8 cellular contexts compared by ENCODE assay signal in the genomic region with DNA sequence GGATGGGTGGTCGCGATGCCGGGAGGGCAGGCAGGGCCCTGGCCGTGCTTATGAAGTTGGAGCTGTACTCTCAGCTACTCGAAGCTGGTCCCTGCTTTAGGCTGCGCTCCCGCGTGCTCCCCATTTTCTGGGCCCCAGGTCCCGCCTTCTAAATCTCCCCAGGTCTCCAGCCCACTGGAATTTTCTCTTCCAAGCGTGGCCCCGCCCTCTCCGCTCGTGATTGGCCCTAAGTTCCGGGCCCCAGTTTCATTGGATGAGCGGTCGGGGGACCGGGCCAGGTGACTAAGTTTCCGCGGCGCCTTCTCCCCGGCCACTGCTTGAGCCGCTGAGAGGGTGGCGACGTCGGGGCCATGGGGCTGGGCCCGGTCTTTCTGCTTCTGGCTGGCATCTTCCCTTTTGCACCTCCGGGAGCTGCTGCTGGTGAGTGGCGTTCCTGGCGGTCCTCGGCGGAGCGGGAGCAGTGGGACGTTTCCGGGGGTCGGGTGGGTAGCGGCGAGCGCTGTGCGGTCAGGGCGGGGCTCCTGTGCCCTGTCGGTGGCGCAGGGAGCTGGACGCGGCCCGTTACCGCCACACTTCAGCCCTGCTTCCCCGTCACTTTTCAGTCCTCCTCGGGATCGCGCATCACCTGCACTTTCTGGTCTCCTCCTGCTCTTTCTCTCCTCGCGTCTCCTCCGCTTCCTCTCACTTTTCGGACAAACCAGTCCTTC. TPM values are rescaled to one million over a fixed set of nuclear protein-coding genes. Genes with fewer than 3 reads are reported as not detected.
DNase-seq lines count a peak whose midpoint lies in the region; TF ChIP-seq lines count a peak whose summit lies in the region.

A gene (plus strand): TSS at position 313 of the 707 bp plus-strand sequence. CDS start 38 bp downstream, at position 351.

- H3K9me3 ChIP-seq in DOHH2 (ENCODE audit: control insufficient read depth, insufficient read depth, low read length) = 0 out of 2 replicates have a peak, but pooled peaks cover 4% of the 10 kb centered on the region
- no peaks in the 10 kb centered on the region for H3K9me3 ChIP-seq in HAP-1
- H3K9me3 ChIP-seq in endodermal cell (ENCODE audit: control insufficient read depth, low read length) = peaks cover 16% of the 10 kb centered on the region
- H3K9me3 ChIP-seq in mesenchymal stem cell (ENCODE audit: control insufficient read depth, low read length) = no peaks in the 10 kb centered on the region

- H3K27me3 Mint-ChIP-seq in endodermal cell (ENCODE audit: insufficient read depth) = peaks cover 36% of the 10 kb centered on the region

- peak within 1 kb of the TSS; percentile 69 for H3K27ac ChIP-seq in DOHH2 (ENCODE audit: low read depth, low read length)
- no peak within 1 kb of the TSS for H3K27ac ChIP-seq in endodermal cell (ENCODE audit: low read depth, low read length)
- H3K27ac ChIP-seq in mesenchymal stem cell (ENCODE audit: low read length, poor library complexity, severe bottlenecking) = peak within 1 kb of the TSS; percentile 81

- H2AK5ac ChIP-seq in mesenchymal stem cell (ENCODE audit: low read length, severe bottlenecking) = peak within 1 kb of the TSS; percentile 17

- H4K91ac ChIP-seq in mesenchymal stem cell (ENCODE audit: low read length) = peak within 1 kb of the TSS; percentile 56

- H3F3A ChIP-seq in DOHH2 (ENCODE audit: control insufficient read depth, insufficient read depth) = peaks cover 19% of the 10 kb centered on the region

- H3K23ac ChIP-seq in mesenchymal stem cell (ENCODE audit: low read length in 2 of 2) = peak within 1 kb of the TSS in 1 of 2 experiments; percentile 94

- peak within 1 kb of the TSS; percentile 86 for H3K4me3 Mint-ChIP-seq in endodermal cell

- DNase-seq in HAP-1 (ENCODE audit: low spot score in 2 of 2) (peak; percentile 90 to 95), NCI-H2227 (lab: John Stamatoyannopoulos, UW; ENCODE audit: unreplicated experiment) (peak; percentile 68), endodermal cell (peak; percentile 98), mesenchymal stem cell (peak; percentile 93), NCI-H187 treated with DMSO at 0.1 percent for 48 hours (lab: John Stamatoyannopoulos, UW) (no peak)
- DNase-seq in activated CD8-positive, alpha-beta memory T cell treated with anti-CD3 and anti-CD28 coated beads for 48 hours (ENCODE audit: low read depth in 2 of 3, low spot score in 2 of 3) = peak; percentile 29 to 42 (median 40)
- DNase-seq in stimulated activated CD4-positive, alpha-beta T cell treated with anti-CD3 and anti-CD28 coated beads, TNF-alpha, amount 100 ng/mL, for 48 hours (ENCODE audit: low read depth in 3 of 3) = peak; percentile 46 to 66 (median 48)

- peak within 1 kb of the TSS; percentile 6 to 90 for H2BK12ac ChIP-seq in mesenchymal stem cell (ENCODE audit: low read length in 2 of 2)

- H3K4me3 ChIP-seq in DOHH2 (ENCODE audit: low read length) (peak within 1 kb of the TSS; percentile 95), HAP-1 (peak within 1 kb of the TSS; percentile 82), endodermal cell (ENCODE audit: low read length) (peak within 1 kb of the TSS; percentile 88), mesenchymal stem cell (ENCODE audit: insufficient read depth in 1 of 2, low read depth in 1 of 2, low read length in 2 of 2) (peak within 1 kb of the TSS; percentile 89 to 91)

- in situ Hi-C loops in HAP-1 (cut with MboI; ENCODE audit: low sequenced_read_pairs) = loop anchor here (5.0 kb wide), 1 partner anchor 39 kb away; no protein-coding TSS in a partner anchor

- H3K4ac ChIP-seq in mesenchymal stem cell (ENCODE audit: low read depth in 1 of 2, low read length in 2 of 2) = peak within 1 kb of the TSS in 1 of 2 experiments; percentile 99

- peak within 1 kb of the TSS; percentile 96 for H3K27ac Mint-ChIP-seq in endodermal cell

- peaks cover 12% of the 10 kb centered on the region for H3K9me3 Mint-ChIP-seq in endodermal cell

- peak within 1 kb of the TSS; percentile 75 for H3K4me2 ChIP-seq in DOHH2 (ENCODE audit: low read length)
- H3K4me2 ChIP-seq in mesenchymal stem cell (ENCODE audit: low read length, poor library complexity, severe bottlenecking) = peak within 1 kb of the TSS; percentile 95

- H2BK5ac ChIP-seq in mesenchymal stem cell (ENCODE audit: low read depth, low read length, poor library complexity, severe bottlenecking) = peak within 1 kb of the TSS; percentile 80

- peak within 1 kb of the TSS; percentile 73 for H4K8ac ChIP-seq in mesenchymal stem cell (ENCODE audit: low read length)

- no peak for TF ChIP-seq CTCF in DOHH2 (IDR thresholded peaks at IDR 0.05; ENCODE audit: low read depth, low read length, poor library complexity, severe bottlenecking)
- TF ChIP-seq CTCF in endodermal cell (conservative IDR thresholded peaks at IDR 0.05) = peak; percentile 45

- peaks cover 2% of the 10 kb centered on the region for H3K36me3 Mint-ChIP-seq in endodermal cell (ENCODE audit: low read depth)

- H3K4me1 Mint-ChIP-seq in endodermal cell = peaks cover 30% of the 10 kb centered on the region

- H4K20me1 ChIP-seq in DOHH2 (ENCODE audit: control insufficient read depth, insufficient read depth, low read depth, low read length) = 0 out of 2 replicates have a peak, but pooled peaks cover 4% of the 10 kb centered on the region

- H3K79me1 ChIP-seq in mesenchymal stem cell (replicated peaks; ENCODE audit: low read length, poor library complexity, severe bottlenecking) = no peaks in the 10 kb centered on the region

- H2BK120ac ChIP-seq in mesenchymal stem cell (ENCODE audit: low read depth, low read length) = peak within 1 kb of the TSS; percentile 35

- peaks cover 88% of the 10 kb centered on the region for H3K79me2 ChIP-seq in DOHH2 (ENCODE audit: control insufficient read depth, low read length)

- H3K18ac ChIP-seq in mesenchymal stem cell (ENCODE audit: low read depth in 1 of 2, low read length in 2 of 2) = peak within 1 kb of the TSS; percentile 55 to 96

- H3K4me1 ChIP-seq in DOHH2 (ENCODE audit: control insufficient read depth, low read length) = peaks cover 37% of the 10 kb centered on the region
- peaks cover 36% of the 10 kb centered on the region for H3K4me1 ChIP-seq in HAP-1
- no peaks in the 10 kb centered on the region for H3K4me1 ChIP-seq in endodermal cell (ENCODE audit: control insufficient read depth, insufficient read depth, low read length)
- peaks cover 14% of the 10 kb centered on the region for H3K4me1 ChIP-seq in mesenchymal stem cell (ENCODE audit: control insufficient read depth, insufficient read depth, low read depth, low read length)

- peak within 1 kb of the TSS; percentile 42 for H3K9ac ChIP-seq in endodermal cell (ENCODE audit: extremely low read depth, low read length, poor library complexity, severe bottlenecking)
- H3K9ac ChIP-seq in mesenchymal stem cell (ENCODE audit: low read length) = peak within 1 kb of the TSS; percentile 96

- peaks cover 12% of the 10 kb centered on the region for H3K36me3 ChIP-seq in DOHH2 (ENCODE audit: control insufficient read depth, low read length)
- H3K36me3 ChIP-seq in HAP-1 (replicated peaks) = no peaks in the 10 kb centered on the region; the same call in 1 of the 2 replicates
- no peaks in the 10 kb centered on the region for H3K36me3 ChIP-seq in endodermal cell (ENCODE audit: control insufficient read depth, insufficient read depth, low read length)
- no peaks in the 10 kb centered on the region for H3K36me3 ChIP-seq in mesenchymal stem cell (ENCODE audit: control insufficient read depth in 1 of 2, insufficient read depth in 2 of 2, low read depth in 1 of 2, low read length in 2 of 2)

- H2AFZ ChIP-seq in mesenchymal stem cell (ENCODE audit: low read depth, low read length) = peak within 1 kb of the TSS; percentile 71

- H3K9me2 ChIP-seq in DOHH2 (replicated peaks; ENCODE audit: control insufficient read depth, low read length) = no peaks in the 10 kb centered on the region

- peak within 1 kb of the TSS in 1 of 2 experiments; percentile 99 for H3K14ac ChIP-seq in mesenchymal stem cell (ENCODE audit: low read length in 2 of 2)

- H3K27me3 ChIP-seq in DOHH2 (ENCODE audit: control insufficient read depth, low read length) (no peaks in the 10 kb centered on the region), HAP-1 (ENCODE audit: low read depth) (no peaks in the 10 kb centered on the region), endodermal cell (ENCODE audit: control insufficient read depth, insufficient read depth, low read length, poor library complexity, severe bottlenecking) (peaks cover 36% of the 10 kb centered on the region), mesenchymal stem cell (ENCODE audit: control insufficient read depth in 1 of 2, insufficient read depth in 1 of 2, low read length in 2 of 2) (no peaks in the 10 kb centered on the region)

- WGBS in endodermal cell (ENCODE audit: insufficient coverage in 1 of 2, insufficient read length in 1 of 2), 2 experiments = 0% methylated on average over 35 to 54 of the region's 54 CpGs
- under 1% methylated on average over 46 of the region's 54 CpGs for WGBS in mesenchymal stem cell

- peak within 1 kb of the TSS; percentile 73 for H2BK15ac ChIP-seq in mesenchymal stem cell (ENCODE audit: low read depth, poor library complexity, severe bottlenecking)

RNA-seq across cellular contexts. Expression of the gene that starts here (rescaled TPM):
- total RNA-seq in endodermal cell = 10 to 100 TPM; 12.5 to 13.7 TPM
- polyA plus RNA-seq in endodermal cell (2013, experiment 1 of 2) = 19.4 TPM
- 20.5 TPM for polyA plus RNA-seq in endodermal cell (2013, experiment 2 of 2)
- 81.3 TPM for polyA plus RNA-seq in mesenchymal stem cell (2013, experiment 1 of 2)
- 82.5 TPM for polyA plus RNA-seq in mesenchymal stem cell (2013, experiment 2 of 2)
